In genomic region chr5:37876245-37876644, GRCh38 we compare ENCODE assay signal across 21 cellular contexts. TPM values are rescaled to one million over a fixed set of nuclear protein-coding genes. Genes with fewer than 3 reads are reported as not detected.
A peak's percentile ranks its signal among the peaks of the same experiment; 100 is the strongest.
DNase-seq lines count a peak whose midpoint lies in the region; ATAC-seq and TF ChIP-seq lines count a peak whose summit lies in the region.
"Had no signal": no experiment of that assay in that cellular context is flagged by ENCODE, and none has a peak within 500 bp of the region (broad histone marks: within the 10 kb centered on the region; RNA-seq: fewer than 3 reads in every experiment).

No MANE protein-coding gene starts in this region.

- H3K23ac ChIP-seq in IMR-90 (ENCODE audit: low read depth, low read length) (no peak overlapping the region), mesenchymal stem cell (ENCODE audit: low read length in 2 of 2) (no peak overlapping the region)

- POLR2A ChIA-PET in IMR-90 (lab: Charles Lee; ENCODE audit: unreplicated experiment) = no interaction called here

- H2BK20ac ChIP-seq in IMR-90 (ENCODE audit: low read depth, low read length) = no peak overlapping the region

- TF ChIP-seq POLR2A in IMR-90 (IDR thresholded peaks at IDR 0.05; ENCODE audit: low read depth, low read length) (no peak), suprapubic skin (IDR thresholded peaks at IDR 0.05) (no peak)

- H2BK12ac ChIP-seq in mesenchymal stem cell (ENCODE audit: low read length in 2 of 2) = no peak overlapping the region

- H2AK5ac ChIP-seq in IMR-90 (ENCODE audit: low read depth, low read length) = peak overlapping the region; percentile 18; the same call in 1 of the 2 replicates
- no peak overlapping the region for H2AK5ac ChIP-seq in mesenchymal stem cell (ENCODE audit: low read length, severe bottlenecking)

- no TSS peak for BruUV-seq in IMR-90 (replicated peaks; lab: Mats Ljungman, UMichigan)

- in situ Hi-C loops in IMR-90 (cut with MboI; ENCODE audit: low sequenced_read_pairs) = no loop called here

- TF ChIP-seq CTCF in IMR-90 (conservative IDR thresholded peaks at IDR 0.05; ENCODE audit: low read depth, low read length) (no peak), suprapubic skin (IDR thresholded peaks at IDR 0.05) (no peak)

- dilution Hi-C loops in IMR-90 (cut with HindIII; ENCODE audit: low sequenced_read_pairs, unreplicated experiment) = no loop called here

- H3K4me3 ChIP-seq in IMR-90 (ENCODE audit: insufficient read depth, low read depth, low read length) (no peak overlapping the region), SK-N-MC (no peak overlapping the region; the same call in 1 of the 2 replicates), mesenchymal stem cell (ENCODE audit: insufficient read depth in 1 of 2, low read depth in 1 of 2, low read length in 2 of 2) (no peak overlapping the region), suprapubic skin (no peak overlapping the region)
- H3K4me3 ChIP-seq: A549, GM23338 had no signal

- TF ChIP-seq EP300 in suprapubic skin (IDR thresholded peaks at IDR 0.05) = no peak

- ATAC-seq in IMR-90 (ENCODE audit: low read depth) (no peak), HG02852 (IDR thresholded peaks at IDR 0.05; ENCODE audit: unreplicated experiment) (no peak)
- ATAC-seq: A549, GM23338, HCT116 had no signal

- no peak overlapping the region for H3K56ac ChIP-seq in IMR-90 (ENCODE audit: extremely low read depth, insufficient read depth, low read length)

- H2AK9ac ChIP-seq in IMR-90 (replicated peaks; ENCODE audit: low read depth, low read length, poor library complexity) = no peak overlapping the region

- H4K91ac ChIP-seq in IMR-90 (ENCODE audit: insufficient read depth, low read depth, low read length) = no peak overlapping the region; the same call in 1 of the 2 replicates
- H4K91ac ChIP-seq in mesenchymal stem cell (ENCODE audit: low read length) = no peak overlapping the region

- no peak overlapping the region for H3K14ac ChIP-seq in IMR-90 (replicated peaks; ENCODE audit: low read depth, low read length)
- H3K14ac ChIP-seq in mesenchymal stem cell (ENCODE audit: low read length in 2 of 2) = no peak overlapping the region

- H3K4ac ChIP-seq in IMR-90 (ENCODE audit: low read depth, low read length) = no peak overlapping the region
- H3K4ac ChIP-seq in mesenchymal stem cell (ENCODE audit: low read depth in 1 of 2, low read length in 2 of 2) = peak overlapping the region; percentile 13 to 55

- H3K9me3 ChIP-seq in IMR-90 (ENCODE audit: control insufficient read depth, insufficient read depth, low read length) (no peaks in the 10 kb centered on the region; the same call in 1 of the 2 replicates), SK-N-MC (ENCODE audit: low read depth, low read length) (peaks cover 6% of the 10 kb centered on the region; the same call in 1 of the 2 replicates), mesenchymal stem cell (ENCODE audit: control insufficient read depth, low read length) (no peaks in the 10 kb centered on the region), suprapubic skin (no peaks in the 10 kb centered on the region)
- H3K9me3 ChIP-seq: A549 had no signal

- DNase-seq in IMR-90 (no peak), SK-N-MC (ENCODE audit: low read depth, low spot score) (no peak), mesenchymal stem cell (no peak), suprapubic skin (ENCODE audit: low spot score in 2 of 2) (no peak)
- no peak for DNase-seq in activated naive CD4-positive, alpha-beta T cell treated with anti-CD3 and anti-CD28 coated beads, Interleukin-2, amount 50 U/mL, for 16 hours
- DNase-seq: 8988T; ACHN; AML-193; C1 segment of cervical spinal cord; Calu3; CD4-positive, alpha-beta memory T cell; COR-L47; DMS79 treated with DMSO at 0.1 percent for 48 hours; GF-D8; H9 had no signal

- H3K27ac ChIP-seq in IMR-90 (ENCODE audit: insufficient read depth, low read length) = no peak overlapping the region
- H3K27ac ChIP-seq in SK-N-MC = peak overlapping the region; percentile 97
- H3K27ac ChIP-seq in mesenchymal stem cell (ENCODE audit: low read length, poor library complexity, severe bottlenecking) = no peak overlapping the region
- H3K27ac ChIP-seq in suprapubic skin = no peak overlapping the region
- H3K27ac ChIP-seq: A549 had no signal

- H4K8ac ChIP-seq in IMR-90 (ENCODE audit: low read depth in 2 of 2, low read length in 2 of 2) (no peak overlapping the region), mesenchymal stem cell (ENCODE audit: low read length) (no peak overlapping the region)

- H4K5ac ChIP-seq in IMR-90 (ENCODE audit: low read depth, low read length) = peak overlapping the region; percentile 17; the same call in 1 of the 2 replicates

- CTCF ChIA-PET in IMR-90 (lab: Yijun Ruan, JAX) = no interaction called here

- H3K18ac ChIP-seq in IMR-90 (ENCODE audit: low read depth, low read length) (peak overlapping the region; percentile 71; the same call in 1 of the 2 replicates), mesenchymal stem cell (ENCODE audit: low read depth in 1 of 2, low read length in 2 of 2) (peak overlapping the region in 1 of 2 experiments; percentile 66)

- peak overlapping the region; percentile 92 for H2BK5ac ChIP-seq in IMR-90 (ENCODE audit: low read depth, low read length, poor library complexity, severe bottlenecking)
- H2BK5ac ChIP-seq in mesenchymal stem cell (ENCODE audit: low read depth, low read length, poor library complexity, severe bottlenecking) = no peak overlapping the region

- H3K79me1 ChIP-seq in IMR-90 (ENCODE audit: low read depth in 1 of 2, low read length in 2 of 2) (no peaks in the 10 kb centered on the region), mesenchymal stem cell (replicated peaks; ENCODE audit: low read length, poor library complexity, severe bottlenecking) (no peaks in the 10 kb centered on the region)

- H3K27me3 ChIP-seq in IMR-90 (ENCODE audit: control insufficient read depth, insufficient read depth, low read length) = no peaks in the 10 kb centered on the region; the same call in 1 of the 2 replicates
- H3K27me3 ChIP-seq in mesenchymal stem cell (ENCODE audit: control insufficient read depth in 1 of 2, insufficient read depth in 1 of 2, low read length in 2 of 2) = peaks cover 19 to 31% of the 10 kb centered on the region in 2 experiments
- H3K27me3 ChIP-seq in suprapubic skin = peaks cover 13% of the 10 kb centered on the region

- peaks cover 6% of the 10 kb centered on the region for H3K9me1 ChIP-seq in IMR-90 (ENCODE audit: insufficient read depth, low read length)

- intact Hi-C loops in IMR-90 (cut with micrococcal nuclease) = no loop called here

- H3K36me3 ChIP-seq in IMR-90 (ENCODE audit: control insufficient read depth, insufficient read depth, low read length) = no peaks in the 10 kb centered on the region
- H3K36me3 ChIP-seq in SK-N-MC (ENCODE audit: insufficient read depth, low read length) = no peaks in the 10 kb centered on the region
- no peaks in the 10 kb centered on the region for H3K36me3 ChIP-seq in mesenchymal stem cell (ENCODE audit: control insufficient read depth in 1 of 2, insufficient read depth in 2 of 2, low read depth in 1 of 2, low read length in 2 of 2)
- H3K36me3 ChIP-seq in suprapubic skin = no peaks in the 10 kb centered on the region

- H3K4me1 ChIP-seq in IMR-90 (ENCODE audit: control insufficient read depth, insufficient read depth, low read length) = peaks cover 11% of the 10 kb centered on the region
- H3K4me1 ChIP-seq in mesenchymal stem cell (ENCODE audit: control insufficient read depth, insufficient read depth, low read depth, low read length) = no peaks in the 10 kb centered on the region
- no peaks in the 10 kb centered on the region for H3K4me1 ChIP-seq in suprapubic skin
- H3K4me1 ChIP-seq: A549 had no signal

- H4K20me1 ChIP-seq in IMR-90 (ENCODE audit: insufficient read depth, low read length) = no peaks in the 10 kb centered on the region

- H2BK15ac ChIP-seq in IMR-90 (ENCODE audit: low read depth, low read length) = no peak overlapping the region
- H2BK15ac ChIP-seq in mesenchymal stem cell (ENCODE audit: low read depth, poor library complexity, severe bottlenecking) = peak overlapping the region; percentile 68

- H3K9ac ChIP-seq in IMR-90 (ENCODE audit: low read depth, low read length) = no peak overlapping the region
- no peak overlapping the region for H3K9ac ChIP-seq in SK-N-MC (ENCODE audit: insufficient read length)
- no peak overlapping the region for H3K9ac ChIP-seq in mesenchymal stem cell (ENCODE audit: low read length)

- no peak for TF ChIP-seq RAD21 in IMR-90 (IDR thresholded peaks at IDR 0.05; ENCODE audit: low read length)

- WGBS in IMR-90 (ENCODE audit: extremely low coverage in 2 of 2, insufficient read length in 1 of 2), 2 experiments = no CpG with 5 or more reads among the region's 1 CpG
- 92% methylated on average over 1 of the region's 1 CpG for WGBS in mesenchymal stem cell
- WGBS in suprapubic skin = 83% methylated on average over 1 of the region's 1 CpG

- H2BK120ac ChIP-seq in IMR-90 (ENCODE audit: low read depth, low read length) (peak overlapping the region; percentile 37; the same call in 1 of the 2 replicates), mesenchymal stem cell (ENCODE audit: low read depth, low read length) (no peak overlapping the region)

- no peak overlapping the region for H2AFZ ChIP-seq in IMR-90 (replicated peaks; ENCODE audit: low read length, poor library complexity)
- no peak overlapping the region for H2AFZ ChIP-seq in mesenchymal stem cell (ENCODE audit: low read depth, low read length)
- H2AFZ ChIP-seq: GM23338 had no signal

- H3K4me2 ChIP-seq in IMR-90 (ENCODE audit: low read depth, low read length) = no peak overlapping the region
- H3K4me2 ChIP-seq in mesenchymal stem cell (ENCODE audit: low read length, poor library complexity, severe bottlenecking) = no peak overlapping the region
- H3K4me2 ChIP-seq: A549, GM23338 had no signal

TF ChIP-seq in IMR-90, 13 proteins besides CTCF, POLR2A, EP300 and RAD21 (continues in another document):
- TF ChIP-seq USF2 (IDR thresholded peaks at IDR 0.05; ENCODE audit: low read depth, low read length) = no peak
- TF ChIP-seq RFX5 (IDR thresholded peaks at IDR 0.05; ENCODE audit: low read depth, low read length) = no peak
- no peak for TF ChIP-seq MXI1 (IDR thresholded peaks at IDR 0.05; ENCODE audit: borderline replicate concordance, low read depth, low read length)

RNA-seq across cellular contexts. Expression of gene GDNF, which starts 36.4 kb away (rescaled TPM):
- total RNA-seq in IMR-90 (2012; rRNA removed) = 0.18 and 0.28 TPM in 2 replicates
- polyA plus RNA-seq in IMR-90 (2012; rRNA removed) = 0.82 and 0.85 TPM in 2 replicates
- 0.35 and 0.68 TPM in 2 replicates for polyA plus RNA-seq in IMR-90 (2012; cell fraction: cytosol; rRNA removed)
- 1.6 and 3.3 TPM in 2 replicates for polyA plus RNA-seq in IMR-90 (2012; cell fraction: nucleus; rRNA removed; ENCODE audit: low replicate concordance)
- polyA plus RNA-seq in mesenchymal stem cell (2013, experiment 1 of 2) = 7.8 TPM
- 7.9 TPM for polyA plus RNA-seq in mesenchymal stem cell (2013, experiment 2 of 2)
- total RNA-seq in suprapubic skin = 1 to 10 TPM in 1 of 4 donors, under 1 TPM in 3; 0.19 to 1.4 (median 0.61) TPM
- total RNA-seq: Calu3; CD4-positive, alpha-beta memory T cell; G401; H4; H9 had no signal
- polyA plus RNA-seq: CD4-positive, alpha-beta memory T cell had no signal
